Comparison of ENCODE assay signal across 10 cellular contexts in genomic region chr11:70048279-70049024, GRCh38. TPM values are rescaled to one million over a fixed set of nuclear protein-coding genes. Genes with fewer than 3 reads are reported as not detected.
A peak's percentile ranks its signal among the peaks of the same experiment; 100 is the strongest.
DNase-seq lines count a peak whose midpoint lies in the region; ATAC-seq, FAIRE-seq and TF ChIP-seq lines count a peak whose summit lies in the region.
"Had no signal": no experiment of that assay in that cellular context is flagged by ENCODE, and none has a peak within 500 bp of the region (broad histone marks: within the 10 kb centered on the region; RNA-seq: fewer than 3 reads in every experiment).

No MANE protein-coding gene starts in this region.

- ATAC-seq in left lobe of liver, result peak; percentile 62
- no peak for ATAC-seq in HG02759 (IDR thresholded peaks at IDR 0.05; ENCODE audit: unreplicated experiment)

- H3K4me3 Mint-ChIP-seq in Caco-2 (ENCODE audit: unreplicated experiment), result no peak overlapping the region
- H3K4me3 Mint-ChIP-seq in HFFc6, result no peak overlapping the region

- TF ChIP-seq CTCF in Caco-2 (IDR thresholded peaks at IDR 0.05; ENCODE audit: insufficient read depth in 1 of 2, low read depth in 1 of 2, low read length in 1 of 2, severe bottlenecking in 1 of 2, unreplicated experiment in 1 of 2), result peak; percentile 81 to 93
- TF ChIP-seq CTCF in HFFc6 (IDR thresholded peaks at IDR 0.05), result peak; percentile 47
- TF ChIP-seq CTCF in D721Med (IDR thresholded peaks at IDR 0.05; ENCODE audit: insufficient read depth, missing control alignments), result no peak

- H3K4me3 ChIP-seq in Caco-2 (ENCODE audit: low read depth, low read length), result no peak overlapping the region
- H3K4me3 ChIP-seq: adrenal gland had no signal

- BruUV-seq in Caco-2 (replicated peaks; lab: Mats Ljungman, UMichigan), result no TSS peak

- H3K9me3 ChIP-seq in Caco-2, result peaks cover 20% of the 10 kb centered on the region

- H3K36me3 ChIP-seq in Caco-2 (ENCODE audit: control insufficient read depth, insufficient read depth, low read length), result no peaks in the 10 kb centered on the region
- H3K36me3 ChIP-seq: adrenal gland had no signal

- peaks cover 9% of the 10 kb centered on the region for H3K4me1 ChIP-seq in Caco-2
- H3K4me1 ChIP-seq: adrenal gland had no signal

- intact Hi-C loops in Caco-2 (cut with micrococcal nuclease; ENCODE audit: unreplicated experiment), result loop anchor here (1.0 kb wide), 1 partner anchor 20 kb away; no protein-coding TSS in a partner anchor

- H3K27me3 ChIP-seq in Caco-2 (replicated peaks; ENCODE audit: control insufficient read depth, insufficient read depth, low read length), result no peaks in the 10 kb centered on the region
- H3K27me3 ChIP-seq: adrenal gland had no signal

- H3K27me3 Mint-ChIP-seq in Caco-2 (ENCODE audit: insufficient read depth, unreplicated experiment), result peaks cover 5% of the 10 kb centered on the region
- peaks cover 20% of the 10 kb centered on the region for H3K27me3 Mint-ChIP-seq in HFFc6 (ENCODE audit: insufficient read depth)

- H3K27ac Mint-ChIP-seq in Caco-2 (ENCODE audit: unreplicated experiment) (no peak overlapping the region), HFFc6 (no peak overlapping the region)

- POLR2A ChIA-PET in Caco-2 (lab: Charles Lee), result no interaction called here

- CTCF ChIA-PET in Caco-2 (lab: Charles Lee), result interaction anchor here (0.7 kb wide), 1 partner anchor 266 kb away, joined by 3 read pairs; no protein-coding TSS in a partner anchor

- peaks cover 10% of the 10 kb centered on the region for H3K4me1 Mint-ChIP-seq in Caco-2 (ENCODE audit: low read depth, unreplicated experiment)
- no peaks in the 10 kb centered on the region for H3K4me1 Mint-ChIP-seq in HFFc6 (ENCODE audit: low read depth)

- no peak for FAIRE-seq in D721Med (lab: Jason Lieb, UNC)

- in situ Hi-C loops in T47D (cut with HindIII; ENCODE audit: low pct_unique_long_range_greater_than_20kb, low sequenced_read_pairs), result no loop called here

- H3K36me3 Mint-ChIP-seq in Caco-2 (ENCODE audit: insufficient read depth, unreplicated experiment), result no peaks in the 10 kb centered on the region
- H3K36me3 Mint-ChIP-seq in HFFc6 (ENCODE audit: low read depth), result no peaks in the 10 kb centered on the region; the same call in 1 of the 2 replicates

- peaks cover 28% of the 10 kb centered on the region for H3K9me3 Mint-ChIP-seq in Caco-2 (ENCODE audit: unreplicated experiment)
- peaks cover under 1% of the 10 kb centered on the region; the same call in 1 of the 2 replicates for H3K9me3 Mint-ChIP-seq in HFFc6

- peak; percentile 84 to 87 for DNase-seq in Caco-2
- DNase-seq in HFFc6, result no peak
- DNase-seq in T47D (ENCODE audit: low read depth in 1 of 2, low spot score in 1 of 2), result peak; percentile 67 to 100
- DNase-seq in left lobe of liver (ENCODE audit: low spot score), result peak; percentile 46
- DNase-seq in Ammon's horn (ENCODE audit: low spot score), result no peak
- DNase-seq in D721Med (ENCODE audit: insufficient read length, low spot score), result no peak
- no peak for DNase-seq in D341Med (ENCODE audit: low spot score)
- DNase-seq: glutamatergic neuron had no signal

RNA-seq across cellular contexts. Expression of gene ANO1, which starts 29.7 kb away (rescaled TPM):
- total RNA-seq in Caco-2 (2022) (5.8 and 8.4 TPM in 2 replicates), left lobe of liver (260 TPM)
- total RNA-seq in HFFc6 (2021; fragmentation: NEBNext Ultra II Directional; extraction: Animal tissue kit (Norgen Biotek cat#: 25700)), result not detected

Comparison
In these comparisons a context has a peak if more than half of its experiments do, and no peak if none do; other contexts are left out.
1. DNase-seq: peak in Caco-2 (2 of 2), T47D (2 of 2) and left lobe of liver (single experiment); none in HFFc6 (single experiment), Ammon's horn (single experiment), D721Med (single experiment) and D341Med (single experiment).
2. RNA of gene ANO1, which starts 29.7 kb away (total RNA-seq): 260 TPM in left lobe of liver (single experiment); 5.8 to 8.4 TPM in Caco-2 and not detected in HFFc6; every median in the first group is over 10 times any median in the second.